Comparison of ENCODE assay signal across 19 cellular contexts in genomic region chr5:150149618-150150017, GRCh38. TPM values are rescaled to one million over a fixed set of nuclear protein-coding genes. Genes with fewer than 3 reads are reported as not detected.
DNase-seq lines count a peak whose midpoint lies in the region; ATAC-seq and TF ChIP-seq lines count a peak whose summit lies in the region.
"Had no signal": no experiment of that assay in that cellular context is flagged by ENCODE, and none has a peak within 500 bp of the region (broad histone marks: within the 10 kb centered on the region; RNA-seq: fewer than 3 reads in every experiment).

No MANE protein-coding gene starts in this region.

- H2BK15ac ChIP-seq in mesenchymal stem cell (ENCODE audit: low read depth, poor library complexity, severe bottlenecking): no peak overlapping the region

- no peak overlapping the region for H4K91ac ChIP-seq in mesenchymal stem cell (ENCODE audit: low read length)

- CTCF ChIA-PET in activated CD4-positive, alpha-beta memory T cell treated with anti-CD3 and anti-CD28 coated beads, Interleukin-2, amount 10 ng/mL, durations not matched to agents 7 days and 5 days (lab: Charles Lee): interaction anchor here (1.0 to 2.5 kb wide), 6 partner anchors 10 to 69 kb away, joined by 3 to 8 read pairs (median 5); no protein-coding TSS in a partner anchor
- CTCF ChIA-PET in activated CD4-positive, alpha-beta memory T cell treated with anti-CD3 and anti-CD28 coated beads for 36 hours (lab: Charles Lee): interaction anchor here (1.3 kb wide), 1 partner anchor 25 kb away, joined by 3 read pairs; no protein-coding TSS in a partner anchor

- no peak for TF ChIP-seq CTCF in tibial artery (IDR thresholded peaks at IDR 0.05)

- H3K4me3 ChIP-seq in adipocyte (ENCODE audit: low read length): peak overlapping the region; percentile 44
- peak overlapping the region in 1 of 2 experiments; percentile 70 for H3K4me3 ChIP-seq in mesenchymal stem cell (ENCODE audit: insufficient read depth in 1 of 2, low read depth in 1 of 2, low read length in 2 of 2)
- peak overlapping the region; percentile 71 to 73 for H3K4me3 ChIP-seq in tibial artery
- H3K4me3 ChIP-seq: hepatocyte had no signal

- H2BK120ac ChIP-seq in mesenchymal stem cell (ENCODE audit: low read depth, low read length): no peak overlapping the region

- no peak overlapping the region for H4K8ac ChIP-seq in mesenchymal stem cell (ENCODE audit: low read length)

- H3K9me3 ChIP-seq in adipocyte (ENCODE audit: control insufficient read depth, low read length) (no peaks in the 10 kb centered on the region), mesenchymal stem cell (ENCODE audit: control insufficient read depth, low read length) (no peaks in the 10 kb centered on the region), tibial artery (no peaks in the 10 kb centered on the region)

- H2BK5ac ChIP-seq in mesenchymal stem cell (ENCODE audit: low read depth, low read length, poor library complexity, severe bottlenecking): no peak overlapping the region

- H3K4me1 ChIP-seq in adipocyte (ENCODE audit: control insufficient read depth, insufficient read depth, low read length) (peaks cover 91% of the 10 kb centered on the region), mesenchymal stem cell (ENCODE audit: control insufficient read depth, insufficient read depth, low read depth, low read length) (peaks cover 56% of the 10 kb centered on the region), tibial artery (peaks cover 0 to 93% (median 75%) of the 10 kb centered on the region in 4 donors)

- H3K27ac ChIP-seq in mesenchymal stem cell (ENCODE audit: low read length, poor library complexity, severe bottlenecking): no peak overlapping the region
- peak overlapping the region; percentile 89 to 98 for H3K27ac ChIP-seq in tibial artery
- H3K27ac ChIP-seq: hepatocyte had no signal

- no peaks in the 10 kb centered on the region for H3K36me3 Mint-ChIP-seq in activated CD4-positive, alpha-beta memory T cell treated with anti-CD3 and anti-CD28 coated beads, Interleukin-2, amount 10 ng/mL, durations not matched to agents 7 days and 5 days (ENCODE audit: low read depth)
- H3K36me3 Mint-ChIP-seq in activated CD4-positive, alpha-beta memory T cell treated with anti-CD3 and anti-CD28 coated beads for 36 hours: no peaks in the 10 kb centered on the region
- H3K36me3 Mint-ChIP-seq: CD4-positive, CD25-positive, alpha-beta regulatory T cell had no signal

- intact Hi-C loops in activated CD4-positive, alpha-beta memory T cell treated with anti-CD3 and anti-CD28 coated beads for 36 hours (cut with micrococcal nuclease): no loop called here
- intact Hi-C loops in tibial artery (cut with DNase I; ENCODE audit: low total_unique reads): no loop called here

- H3K27me3 ChIP-seq in adipocyte (replicated peaks; ENCODE audit: control insufficient read depth, insufficient read depth, low read length): no peaks in the 10 kb centered on the region
- no peaks in the 10 kb centered on the region for H3K27me3 ChIP-seq in mesenchymal stem cell (ENCODE audit: control insufficient read depth in 1 of 2, insufficient read depth in 1 of 2, low read length in 2 of 2)
- no peaks in the 10 kb centered on the region for H3K27me3 ChIP-seq in tibial artery
- H3K27me3 ChIP-seq: hepatocyte had no signal

- peaks cover 17% of the 10 kb centered on the region for H3K27me3 Mint-ChIP-seq in activated CD4-positive, alpha-beta memory T cell treated with anti-CD3 and anti-CD28 coated beads, Interleukin-2, amount 10 ng/mL, durations not matched to agents 7 days and 5 days
- peaks cover 6% of the 10 kb centered on the region for H3K27me3 Mint-ChIP-seq in activated CD4-positive, alpha-beta memory T cell treated with anti-CD3 and anti-CD28 coated beads for 36 hours

- H2BK12ac ChIP-seq in mesenchymal stem cell (ENCODE audit: low read length in 2 of 2): no peak overlapping the region

- POLR2A ChIA-PET in activated CD4-positive, alpha-beta memory T cell treated with anti-CD3 and anti-CD28 coated beads, Interleukin-2, amount 10 ng/mL, durations not matched to agents 7 days and 5 days (lab: Charles Lee): interaction anchor here (0.6 to 1.9 kb wide), 5 partner anchors 9 to 261 kb away, joined by 3 to 6 read pairs (median 5); partner anchors contain the start of genes HMGXB3 and TIGD6
- POLR2A ChIA-PET in activated CD4-positive, alpha-beta memory T cell treated with anti-CD3 and anti-CD28 coated beads for 36 hours (lab: Charles Lee): no interaction called here

- peak overlapping the region; percentile 16 for H2AK5ac ChIP-seq in mesenchymal stem cell (ENCODE audit: low read length, severe bottlenecking)

- no peak overlapping the region for H3K4ac ChIP-seq in mesenchymal stem cell (ENCODE audit: low read depth in 1 of 2, low read length in 2 of 2)

- no peak overlapping the region for H3K4me2 ChIP-seq in mesenchymal stem cell (ENCODE audit: low read length, poor library complexity, severe bottlenecking)

- H3K36me3 ChIP-seq in adipocyte (ENCODE audit: control insufficient read depth, insufficient read depth, low read length, severe bottlenecking): peaks cover 12% of the 10 kb centered on the region
- peaks cover 54 to 83% of the 10 kb centered on the region in 2 experiments for H3K36me3 ChIP-seq in mesenchymal stem cell (ENCODE audit: control insufficient read depth in 1 of 2, insufficient read depth in 2 of 2, low read depth in 1 of 2, low read length in 2 of 2)
- H3K36me3 ChIP-seq in tibial artery: peaks cover 25 to 33% (median 29%) of the 10 kb centered on the region in 3 donors

- DNase-seq in activated CD4-positive, alpha-beta memory T cell treated with anti-CD3 and anti-CD28 coated beads, Interleukin-2, amount 10 ng/mL, durations not matched to agents 7 days and 5 days: peak; percentile 72
- no peak for DNase-seq in activated CD4-positive, alpha-beta memory T cell treated with anti-CD3 and anti-CD28 coated beads for 36 hours
- DNase-seq in adipocyte (ENCODE audit: low read depth): no peak
- no peak for DNase-seq in mesenchymal stem cell
- no peak for DNase-seq in tibial artery
- no peak for DNase-seq in stimulated activated CD4-positive, alpha-beta T cell treated with anti-CD3 and anti-CD28 coated beads, Interleukin-4, amount 100 ng/mL, for 4 hours
- DNase-seq in NCI-H1417 treated with DMSO at 0.1 percent for 48 hours (lab: John Stamatoyannopoulos, UW): no peak
- DNase-seq: anterior cingulate cortex, erythroblast, left cardiac atrium, NCI-H187, NCI-H510A treated with DMSO at 0.1 percent for 48 hours had no signal

- H3K4me1 Mint-ChIP-seq in activated CD4-positive, alpha-beta memory T cell treated with anti-CD3 and anti-CD28 coated beads, Interleukin-2, amount 10 ng/mL, durations not matched to agents 7 days and 5 days: peaks cover 59% of the 10 kb centered on the region
- H3K4me1 Mint-ChIP-seq in activated CD4-positive, alpha-beta memory T cell treated with anti-CD3 and anti-CD28 coated beads for 36 hours (ENCODE audit: low read depth): no peaks in the 10 kb centered on the region

- no peak overlapping the region for H3K18ac ChIP-seq in mesenchymal stem cell (ENCODE audit: low read depth in 1 of 2, low read length in 2 of 2)

- H3K79me1 ChIP-seq in mesenchymal stem cell (replicated peaks; ENCODE audit: low read length, poor library complexity, severe bottlenecking): peaks cover 21% of the 10 kb centered on the region

- no peaks in the 10 kb centered on the region for H3K9me3 Mint-ChIP-seq in activated CD4-positive, alpha-beta memory T cell treated with anti-CD3 and anti-CD28 coated beads, Interleukin-2, amount 10 ng/mL, durations not matched to agents 7 days and 5 days
- no peaks in the 10 kb centered on the region for H3K9me3 Mint-ChIP-seq in activated CD4-positive, alpha-beta memory T cell treated with anti-CD3 and anti-CD28 coated beads for 36 hours
- H3K9me3 Mint-ChIP-seq: CD4-positive, CD25-positive, alpha-beta regulatory T cell; dendritic cell treated with granulocyte-macrophage colony-stimulating factor and Interleukin-4, amounts not matched to agents 40 ng/mL and 50 ng/mL, for 4 days had no signal

- ATAC-seq in HG03025 (IDR thresholded peaks at IDR 0.05; ENCODE audit: low FRiP score, unreplicated experiment): no peak
- ATAC-seq: left cardiac atrium had no signal

- H3K9ac ChIP-seq in adipocyte (ENCODE audit: low read length): peak overlapping the region; percentile 82
- H3K9ac ChIP-seq in mesenchymal stem cell (ENCODE audit: low read length): peak overlapping the region; percentile 82

- peak overlapping the region; percentile 48 for H3K4me3 Mint-ChIP-seq in activated CD4-positive, alpha-beta memory T cell treated with anti-CD3 and anti-CD28 coated beads, Interleukin-2, amount 10 ng/mL, durations not matched to agents 7 days and 5 days
- no peak overlapping the region for H3K4me3 Mint-ChIP-seq in activated CD4-positive, alpha-beta memory T cell treated with anti-CD3 and anti-CD28 coated beads for 36 hours
- H3K4me3 Mint-ChIP-seq: CD4-positive, CD25-positive, alpha-beta regulatory T cell; dendritic cell treated with granulocyte-macrophage colony-stimulating factor and Interleukin-4, amounts not matched to agents 40 ng/mL and 50 ng/mL, for 4 days had no signal

- H2AFZ ChIP-seq in mesenchymal stem cell (ENCODE audit: low read depth, low read length): no peak overlapping the region
- H2AFZ ChIP-seq: hepatocyte had no signal

- H3K23ac ChIP-seq in mesenchymal stem cell (ENCODE audit: low read length in 2 of 2): no peak overlapping the region

- peak overlapping the region; percentile 95 for H3K27ac Mint-ChIP-seq in activated CD4-positive, alpha-beta memory T cell treated with anti-CD3 and anti-CD28 coated beads, Interleukin-2, amount 10 ng/mL, durations not matched to agents 7 days and 5 days
- no peak overlapping the region for H3K27ac Mint-ChIP-seq in activated CD4-positive, alpha-beta memory T cell treated with anti-CD3 and anti-CD28 coated beads for 36 hours
- H3K27ac Mint-ChIP-seq: CD4-positive, CD25-positive, alpha-beta regulatory T cell; dendritic cell treated with granulocyte-macrophage colony-stimulating factor and Interleukin-4, amounts not matched to agents 40 ng/mL and 50 ng/mL, for 4 days had no signal

- H3K14ac ChIP-seq in mesenchymal stem cell (ENCODE audit: low read length in 2 of 2): no peak overlapping the region

RNA-seq across cellular contexts. Expression of gene PDGFRB, which starts 6.0 kb away (rescaled TPM):
- 1 to 10 TPM; 7.2 to 9.0 TPM for total RNA-seq in activated CD4-positive, alpha-beta memory T cell treated with anti-CD3 and anti-CD28 coated beads, Interleukin-2, amount 10 ng/mL, durations not matched to agents 7 days and 5 days
- total RNA-seq in activated CD4-positive, alpha-beta memory T cell treated with anti-CD3 and anti-CD28 coated beads for 36 hours: under 1 TPM; 0.21 to 0.34 TPM
- polyA plus RNA-seq in mesenchymal stem cell (2013, experiment 1 of 2): 203 TPM
- polyA plus RNA-seq in mesenchymal stem cell (2013, experiment 2 of 2): 211 TPM
- total RNA-seq: CD4-positive, CD25-positive, alpha-beta regulatory T cell had no signal

RNA-seq across cellular contexts. Expression of gene CDX1, which starts 17.0 kb away (rescaled TPM):
- total RNA-seq in activated CD4-positive, alpha-beta memory T cell treated with anti-CD3 and anti-CD28 coated beads, Interleukin-2, amount 10 ng/mL, durations not matched to agents 7 days and 5 days: not detected
- not detected for total RNA-seq in activated CD4-positive, alpha-beta memory T cell treated with anti-CD3 and anti-CD28 coated beads for 36 hours
- 0.08 TPM for polyA plus RNA-seq in mesenchymal stem cell (2013, experiment 1 of 2)
- 0.03 TPM for polyA plus RNA-seq in mesenchymal stem cell (2013, experiment 2 of 2)
- total RNA-seq: CD4-positive, CD25-positive, alpha-beta regulatory T cell; left cardiac atrium; LHCN-M2; SK-MEL-5; subcutaneous adipose tissue had no signal
- polyA plus RNA-seq: CD4-positive, CD25-positive, alpha-beta regulatory T cell had no signal

RNA-seq across cellular contexts. Expression of gene SLC6A7, which starts 40.2 kb away (rescaled TPM):
- total RNA-seq in activated CD4-positive, alpha-beta memory T cell treated with anti-CD3 and anti-CD28 coated beads, Interleukin-2, amount 10 ng/mL, durations not matched to agents 7 days and 5 days: not detected
- total RNA-seq in activated CD4-positive, alpha-beta memory T cell treated with anti-CD3 and anti-CD28 coated beads for 36 hours: not detected
- polyA plus RNA-seq in mesenchymal stem cell (2013, experiment 1 of 2): not detected
- polyA plus RNA-seq in mesenchymal stem cell (2013, experiment 2 of 2): not detected
- total RNA-seq: CD4-positive, CD25-positive, alpha-beta regulatory T cell; left cardiac atrium; LHCN-M2; SK-MEL-5 had no signal
- polyA plus RNA-seq: CD4-positive, CD25-positive, alpha-beta regulatory T cell had no signal

Comparison
In these comparisons a context has a peak if more than half of its experiments do, and no peak if none do; other contexts are left out.
1. RNA of gene PDGFRB, which starts 6.0 kb away (total RNA-seq): 7.2 to 9.0 TPM in activated CD4-positive, alpha-beta memory T cell treated with anti-CD3 and anti-CD28 coated beads, Interleukin-2, amount 10 ng/mL, durations not matched to agents 7 days and 5 days; 0.21 to 0.34 TPM in activated CD4-positive, alpha-beta memory T cell treated with anti-CD3 and anti-CD28 coated beads for 36 hours; every median in the first group is over 4 times any median in the second.